23 cellular contexts compared by ENCODE assay signal in genomic region chr6:168232046-168232445, GRCh38.
"Had no signal": no experiment of that assay in that cellular context is flagged by ENCODE, and none has a peak within 500 bp of the region (broad histone marks: within the 10 kb centered on the region; RNA-seq: fewer than 3 reads in every experiment).

No MANE protein-coding gene starts in this region.

- H3K4me1 Mint-ChIP-seq: activated CD4-positive, alpha-beta T cell treated with anti-CD3 and anti-CD28 coated beads, Interleukin-2, amount 10 ng/mL, durations not matched to agents 7 days and 5 days; stimulated activated effector memory CD8-positive, alpha-beta T cell treated with anti-CD3 and anti-CD28 coated beads, Interleukin-12 subunit alpha, Interleukin-12 subunit beta, amount 100 ng/mL, for 72 hours had no signal

- H3K36me3 Mint-ChIP-seq: immature natural killer cell; stimulated activated effector memory CD8-positive, alpha-beta T cell treated with anti-CD3 and anti-CD28 coated beads, Interleukin-12 subunit alpha, Interleukin-12 subunit beta, amount 100 ng/mL, for 72 hours had no signal

- H3K9me3 Mint-ChIP-seq: activated CD4-positive, alpha-beta T cell treated with anti-CD3 and anti-CD28 coated beads, Interleukin-2, amount 10 ng/mL, durations not matched to agents 7 days and 5 days; activated T-cell treated with anti-CD3 and anti-CD28 coated beads, Interleukin-2, amount 50 U/mL, for 72 hours; immature natural killer cell; stimulated activated effector memory CD8-positive, alpha-beta T cell treated with anti-CD3 and anti-CD28 coated beads, Interleukin-12 subunit alpha, Interleukin-12 subunit beta, amount 100 ng/mL, for 72 hours; T-helper 1 cell treated with Interleukin-12 subunit alpha and Interleukin-12 subunit beta and Interleukin-4 antibody, amounts not matched to agents 30 μg/mL and 1 μg/mL, for 36 hours had no signal

- H3K27ac ChIP-seq: coronary artery, gastroesophageal sphincter, heart right ventricle, lower lobe of right lung, ovary, stomach had no signal

- H3K27me3 ChIP-seq: gastroesophageal sphincter, ovary, stomach had no signal

- H3K27ac Mint-ChIP-seq: activated CD4-positive, alpha-beta T cell treated with anti-CD3 and anti-CD28 coated beads, Interleukin-2, amount 10 ng/mL, durations not matched to agents 7 days and 5 days; activated T-cell treated with anti-CD3 and anti-CD28 coated beads, Interleukin-2, amount 50 U/mL, for 72 hours; immature natural killer cell; stimulated activated effector memory CD8-positive, alpha-beta T cell treated with anti-CD3 and anti-CD28 coated beads, Interleukin-12 subunit alpha, Interleukin-12 subunit beta, amount 100 ng/mL, for 72 hours; T-helper 1 cell treated with Interleukin-12 subunit alpha and Interleukin-12 subunit beta and Interleukin-4 antibody, amounts not matched to agents 30 μg/mL and 1 μg/mL, for 36 hours had no signal

- H3K27me3 Mint-ChIP-seq: activated CD4-positive, alpha-beta T cell treated with anti-CD3 and anti-CD28 coated beads, Interleukin-2, amount 10 ng/mL, durations not matched to agents 7 days and 5 days had no signal

- H3K9me3 ChIP-seq: gastroesophageal sphincter, heart right ventricle, lower lobe of right lung, ovary, stomach had no signal

- DNase-seq: activated CD4-positive, alpha-beta T cell treated with anti-CD3 and anti-CD28 coated beads, Interleukin-2, amount 10 ng/mL, durations not matched to agents 7 days and 5 days; activated CD8-positive, alpha-beta memory T cell treated with anti-CD3 and anti-CD28 coated beads, Interleukin-2, amount 50 U/mL, for 4 hours; activated effector memory CD4-positive, alpha-beta T cell treated with anti-CD3 and anti-CD28 coated beads, Interleukin-2, amount 50 U/mL, for 16 hours; activated naive CD4-positive, alpha-beta T cell treated with anti-CD3 and anti-CD28 coated beads, Interleukin-2, amount 50 U/mL, for 16 hours; activated T-cell treated with anti-CD3 and anti-CD28 coated beads, Interleukin-2, amount 50 U/mL, for 72 hours; aorta; effector CD8-positive, alpha-beta T cell; heart right ventricle; immature natural killer cell; kidney glomerular epithelial cell; lower lobe of right lung; midbrain; ovary; stimulated activated CD4-positive, alpha-beta T cell treated with anti-CD3 and anti-CD28 coated beads, Interleukin-4, amount 100 ng/mL, for 24 hours; stomach; trophoblast cell had no signal

- H3K4me3 ChIP-seq: coronary artery, gastroesophageal sphincter, heart right ventricle, lower lobe of right lung, ovary, stomach had no signal

- H3K36me3 ChIP-seq: gastroesophageal sphincter, heart right ventricle, lower lobe of right lung, ovary, stomach had no signal

- ATAC-seq: activated CD4-positive, CD25-positive, alpha-beta regulatory T cell treated with anti-CD3 and anti-CD28 coated beads, Interleukin-2, amount 50 U/mL, for 24 hours; activated T-cell treated with anti-CD3 and anti-CD28 coated beads, Interleukin-2, amount 50 U/mL, for 72 hours; esophagus mucosa; gastroesophageal sphincter; lower lobe of right lung; sciatic nerve; stimulated activated effector memory CD8-positive, alpha-beta T cell treated with anti-CD3 and anti-CD28 coated beads, Interleukin-12 subunit alpha, Interleukin-12 subunit beta, amount 100 ng/mL, for 72 hours had no signal

- H3K4me3 Mint-ChIP-seq: activated CD4-positive, alpha-beta T cell treated with anti-CD3 and anti-CD28 coated beads, Interleukin-2, amount 10 ng/mL, durations not matched to agents 7 days and 5 days; activated T-cell treated with anti-CD3 and anti-CD28 coated beads, Interleukin-2, amount 50 U/mL, for 72 hours; immature natural killer cell; stimulated activated effector memory CD8-positive, alpha-beta T cell treated with anti-CD3 and anti-CD28 coated beads, Interleukin-12 subunit alpha, Interleukin-12 subunit beta, amount 100 ng/mL, for 72 hours; T-helper 1 cell treated with Interleukin-12 subunit alpha and Interleukin-12 subunit beta and Interleukin-4 antibody, amounts not matched to agents 30 μg/mL and 1 μg/mL, for 36 hours had no signal

- H3K4me1 ChIP-seq: stomach had no signal
